14 cellular contexts compared by ENCODE assay signal in the genomic region with DNA sequence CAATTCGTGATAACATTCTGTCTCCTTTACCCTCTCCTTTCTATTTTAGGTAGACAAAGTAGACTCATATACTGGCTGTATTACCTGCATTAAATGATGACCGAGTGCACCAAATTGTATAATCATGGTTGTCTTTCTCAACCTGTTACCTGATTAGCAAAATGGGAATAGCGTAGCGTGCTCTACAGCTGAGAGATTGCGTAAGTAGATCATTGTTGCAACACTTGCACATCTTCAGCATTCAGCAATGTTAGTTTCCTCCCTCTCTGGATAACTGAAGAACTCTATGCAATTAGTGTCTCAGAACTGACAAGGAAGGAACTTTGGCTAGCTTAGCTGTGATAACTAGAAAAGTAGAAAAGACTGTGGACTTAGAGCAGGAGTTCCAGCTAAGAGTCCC.
DNase-seq lines count a peak whose midpoint lies in the region; TF ChIP-seq lines count a peak whose summit lies in the region.
"Had no signal": no experiment of that assay in that cellular context is flagged by ENCODE, and none has a peak within 500 bp of the region (broad histone marks: within the 10 kb centered on the region; RNA-seq: fewer than 3 reads in every experiment).

No MANE protein-coding gene starts in this region.

- H3K9me3 ChIP-seq in breast epithelium (no peaks in the 10 kb centered on the region), WERI-Rb-1 (ENCODE audit: severe bottlenecking) (no peaks in the 10 kb centered on the region)

- no peak for TF ChIP-seq RAD21 in Ishikawa (IDR thresholded peaks at IDR 0.05; ENCODE audit: low read depth)

- TF ChIP-seq POLR2A in breast epithelium (IDR thresholded peaks at IDR 0.05), result no peak

- no peak for TF ChIP-seq CTCF in MCF 10A (IDR thresholded peaks at IDR 0.05; ENCODE audit: unreplicated experiment)
- TF ChIP-seq CTCF in breast epithelium (IDR thresholded peaks at IDR 0.05), result no peak
- no peak for TF ChIP-seq CTCF in fibroblast of villous mesenchyme (IDR thresholded peaks at IDR 0.05; ENCODE audit: insufficient read depth, low read depth, low read length)
- no peak for TF ChIP-seq CTCF in WERI-Rb-1 (IDR thresholded peaks at IDR 0.05; ENCODE audit: low read depth, low read length)

- DNase-seq in MCF 10A (ENCODE audit: unreplicated experiment) (peak; percentile 11), breast epithelium (ENCODE audit: low spot score in 2 of 2) (no peak), fibroblast of villous mesenchyme (ENCODE audit: low read depth) (peak; percentile 4), WERI-Rb-1 (no peak), foreskin melanocyte (no peak)
- DNase-seq in stimulated activated naive CD4-positive, alpha-beta T cell treated with Interleukin-2 at 50 U/mL for 16 hours (lab: John Stamatoyannopoulos, UW), result no peak
- DNase-seq: C1 segment of cervical spinal cord; Calu3; CD4-positive, alpha-beta T cell; DMS 273 treated with DMSO at 0.1 percent for 48 hours; HCEC 1CT; HFFc6 had no signal

- no peaks in the 10 kb centered on the region for H3K36me3 Mint-ChIP-seq in MCF 10A (ENCODE audit: insufficient read depth, unreplicated experiment)

- H3K4me1 ChIP-seq in breast epithelium, result no peaks in the 10 kb centered on the region

- H3K27me3 ChIP-seq in breast epithelium, result no peaks in the 10 kb centered on the region
- H3K27me3 ChIP-seq in WERI-Rb-1 (ENCODE audit: insufficient read depth, low read depth, severe bottlenecking), result no peaks in the 10 kb centered on the region

- no peaks in the 10 kb centered on the region for H3K4me1 Mint-ChIP-seq in MCF 10A (ENCODE audit: insufficient read depth, unreplicated experiment)
- H3K4me1 Mint-ChIP-seq: B cell had no signal

- H3K27ac ChIP-seq in breast epithelium (no peak overlapping the region), WERI-Rb-1 (no peak overlapping the region)

- peaks cover 52% of the 10 kb centered on the region for H3K27me3 Mint-ChIP-seq in MCF 10A (ENCODE audit: insufficient read depth, unreplicated experiment)
- H3K27me3 Mint-ChIP-seq: B cell; CD4-positive, alpha-beta T cell had no signal

- H3K27ac Mint-ChIP-seq in MCF 10A (ENCODE audit: low read depth, unreplicated experiment), result no peak overlapping the region
- H3K27ac Mint-ChIP-seq: B cell; CD4-positive, alpha-beta T cell; HFFc6 had no signal

- CTCF ChIA-PET in MCF 10A (lab: Yijun Ruan, JAX), result interaction anchor here (1.3 kb wide), 1 partner anchor 590 kb away, joined by 5 read pairs; no protein-coding TSS in a partner anchor

- H3K9me3 Mint-ChIP-seq in MCF 10A (ENCODE audit: unreplicated experiment), result no peaks in the 10 kb centered on the region
- H3K9me3 Mint-ChIP-seq: CD4-positive, alpha-beta T cell; HFFc6 had no signal

- POLR2A ChIA-PET in MCF 10A (lab: Yijun Ruan, JAX), result no interaction called here

- no TSS peak for BruUV-seq in MCF 10A (replicated peaks; lab: Mats Ljungman, UMichigan)

- no peak for TF ChIP-seq EP300 in Ishikawa (IDR thresholded peaks at IDR 0.05; ENCODE audit: borderline replicate concordance)

- intact Hi-C loops in MCF 10A (cut with micrococcal nuclease) (loop anchor here (2.0 to 10.0 kb wide), 2 partner anchors 339 to 591 kb away; no protein-coding TSS in a partner anchor), breast epithelium (cut with DNase I; ENCODE audit: low total_unique reads) (loop anchor here (5.0 kb wide), 1 partner anchor 796 kb away; no protein-coding TSS in a partner anchor)

- H3K4me3 Mint-ChIP-seq in MCF 10A (ENCODE audit: unreplicated experiment), result no peak overlapping the region
- H3K4me3 Mint-ChIP-seq: B cell; CD4-positive, alpha-beta T cell; HFFc6 had no signal

- H3K36me3 ChIP-seq in breast epithelium (no peaks in the 10 kb centered on the region), WERI-Rb-1 (no peaks in the 10 kb centered on the region)

- no peak overlapping the region for H3K4me3 ChIP-seq in breast epithelium
- H3K4me3 ChIP-seq in fibroblast of villous mesenchyme (ENCODE audit: low read depth, low read length), result no peak overlapping the region
- H3K4me3 ChIP-seq in WERI-Rb-1 (ENCODE audit: low read depth, low read length), result no peak overlapping the region

TF ChIP-seq in Ishikawa, 13 proteins besides CTCF, POLR2A, EP300 and RAD21:
- TF ChIP-seq TEAD4 (IDR thresholded peaks at IDR 0.05) (no peak), CEBPB (IDR thresholded peaks at IDR 0.05) (0 out of 2 replicates have a peak, but pooled peaks have one; percentile 21)

Comparison
In these comparisons a context has a peak if more than half of its experiments do, and no peak if none do; other contexts are left out.
1. DNase-seq: peak in MCF 10A (single experiment) and fibroblast of villous mesenchyme (single experiment); none in breast epithelium (0 of 2), WERI-Rb-1 (single experiment), stimulated activated naive CD4-positive, alpha-beta T cell treated with Interleukin-2 at 50 U/mL for 16 hours (single experiment) and foreskin melanocyte (single experiment).